Comparison of ENCODE assay signal across 11 cellular contexts in genomic region chr20:48789781-48790544, GRCh38. TPM values are rescaled to one million over a fixed set of nuclear protein-coding genes. Genes with fewer than 3 reads are reported as not detected.
DNase-seq lines count a peak whose midpoint lies in the region; ATAC-seq, FAIRE-seq and TF ChIP-seq lines count a peak whose summit lies in the region.
"Had no signal": no experiment of that assay in that cellular context is flagged by ENCODE, and none has a peak within 500 bp of the region (broad histone marks: within the 10 kb centered on the region; RNA-seq: fewer than 3 reads in every experiment).

No MANE protein-coding gene starts in this region.

- ATAC-seq in GM21717 (IDR thresholded peaks at IDR 0.05; ENCODE audit: unreplicated experiment), result no peak

- TF ChIP-seq CTCF in CD14-positive monocyte (IDR thresholded peaks at IDR 0.05), result no peak

- intact Hi-C loops in CD14-positive monocyte (cut with micrococcal nuclease), result loop anchor here (5.0 kb wide), 3 partner anchors 32 to 117 kb away; no protein-coding TSS in a partner anchor
- intact Hi-C loops in activated T-helper 1 cell treated with anti-CD3 and anti-CD28 coated beads, Interleukin-12 subunit alpha, Interleukin-12 subunit beta, Interleukin-2, Interleukin-4 antibody, amounts not matched to agents 30 ng/mL and 10 ng/mL and 1 ng/mL, durations not matched to agents 14 hours and 24 hours and 36 hours (cut with micrococcal nuclease), result loop anchor here (2.0 kb wide), 1 partner anchor 115 kb away; no protein-coding TSS in a partner anchor

- no peak overlapping the region for H3K4me3 Mint-ChIP-seq in CD14-positive monocyte
- H3K4me3 Mint-ChIP-seq in activated T-helper 1 cell treated with anti-CD3 and anti-CD28 coated beads, Interleukin-12 subunit alpha, Interleukin-12 subunit beta, Interleukin-2, Interleukin-4 antibody, amounts not matched to agents 30 ng/mL and 10 ng/mL and 1 ng/mL, durations not matched to agents 14 hours and 24 hours and 36 hours, result peak overlapping the region; percentile 11

- H3K4me1 Mint-ChIP-seq in CD14-positive monocyte, result peaks cover 90% of the 10 kb centered on the region
- peaks cover 61% of the 10 kb centered on the region for H3K4me1 Mint-ChIP-seq in activated T-helper 1 cell treated with anti-CD3 and anti-CD28 coated beads, Interleukin-12 subunit alpha, Interleukin-12 subunit beta, Interleukin-2, Interleukin-4 antibody, amounts not matched to agents 30 ng/mL and 10 ng/mL and 1 ng/mL, durations not matched to agents 14 hours and 24 hours and 36 hours (ENCODE audit: low read depth)

- no peak for TF ChIP-seq POLR2A in GM12892 (IDR thresholded peaks at IDR 0.05; ENCODE audit: low read depth, low read length)

- peaks cover 0 to 1% (median 0%) of the 10 kb centered on the region in 7 donors for H3K9me3 Mint-ChIP-seq in CD14-positive monocyte
- peaks cover 4% of the 10 kb centered on the region for H3K9me3 Mint-ChIP-seq in activated T-helper 1 cell treated with anti-CD3 and anti-CD28 coated beads, Interleukin-12 subunit alpha, Interleukin-12 subunit beta, Interleukin-2, Interleukin-4 antibody, amounts not matched to agents 30 ng/mL and 10 ng/mL and 1 ng/mL, durations not matched to agents 14 hours and 24 hours and 36 hours

- peak overlapping the region; percentile 5 to 98 (median 80) for H3K27ac Mint-ChIP-seq in CD14-positive monocyte
- peak overlapping the region; percentile 33 for H3K27ac Mint-ChIP-seq in activated T-helper 1 cell treated with anti-CD3 and anti-CD28 coated beads, Interleukin-12 subunit alpha, Interleukin-12 subunit beta, Interleukin-2, Interleukin-4 antibody, amounts not matched to agents 30 ng/mL and 10 ng/mL and 1 ng/mL, durations not matched to agents 14 hours and 24 hours and 36 hours

- peak; percentile 74 for FAIRE-seq in GM12892 (lab: Jason Lieb, UNC)
- FAIRE-seq: bronchial epithelial cell had no signal

- peaks cover 38 to 41% of the 10 kb centered on the region in 2 donors for H3K36me3 Mint-ChIP-seq in CD14-positive monocyte
- peaks cover 27% of the 10 kb centered on the region for H3K36me3 Mint-ChIP-seq in activated T-helper 1 cell treated with anti-CD3 and anti-CD28 coated beads, Interleukin-12 subunit alpha, Interleukin-12 subunit beta, Interleukin-2, Interleukin-4 antibody, amounts not matched to agents 30 ng/mL and 10 ng/mL and 1 ng/mL, durations not matched to agents 14 hours and 24 hours and 36 hours (ENCODE audit: low read depth)

- peaks cover 0 to 5% (median 2%) of the 10 kb centered on the region in 3 donors for H3K27me3 Mint-ChIP-seq in CD14-positive monocyte (ENCODE audit: low read depth in 3 of 3)
- no peaks in the 10 kb centered on the region for H3K27me3 Mint-ChIP-seq in activated T-helper 1 cell treated with anti-CD3 and anti-CD28 coated beads, Interleukin-12 subunit alpha, Interleukin-12 subunit beta, Interleukin-2, Interleukin-4 antibody, amounts not matched to agents 30 ng/mL and 10 ng/mL and 1 ng/mL, durations not matched to agents 14 hours and 24 hours and 36 hours (ENCODE audit: insufficient read depth)

- DNase-seq in CD14-positive monocyte (ENCODE audit: low spot score), result peak; percentile 20
- DNase-seq in GM12892 (ENCODE audit: insufficient read length), result no peak
- DNase-seq in activated T-helper 1 cell treated with anti-CD3 and anti-CD28 coated beads, Interleukin-12 subunit alpha, Interleukin-12 subunit beta, Interleukin-2, Interleukin-4 antibody, amounts not matched to agents 30 ng/mL and 10 ng/mL and 1 ng/mL, durations not matched to agents 14 hours and 24 hours and 36 hours (ENCODE audit: low spot score), result no peak
- peak; percentile 42 for DNase-seq in myocyte (ENCODE audit: low read depth)
- no peak for DNase-seq in occipital lobe (lab: John Stamatoyannopoulos, UW)
- no peak for DNase-seq in NCI-H2029 (lab: John Stamatoyannopoulos, UW)
- DNase-seq: activated gamma-delta T cell, Karpas-422, substantia nigra had no signal

RNA-seq across cellular contexts. Expression of gene PREX1, which starts 37.8 kb away (rescaled TPM):
- polyA plus RNA-seq in CD14-positive monocyte, result 10 to 100 TPM; 24.3 to 27.5 TPM
- 46.2 TPM for polyA plus RNA-seq in GM12892 (2012; ENCODE audit: missing spikeins)
- 68.2 and 69.4 TPM in 2 replicates for total RNA-seq in activated T-helper 1 cell treated with anti-CD3 and anti-CD28 coated beads, Interleukin-12 subunit alpha, Interleukin-12 subunit beta, Interleukin-2, Interleukin-4 antibody, amounts not matched to agents 30 ng/mL and 10 ng/mL and 1 ng/mL, durations not matched to agents 14 hours and 24 hours and 36 hours
- total RNA-seq in myocyte (5.5 and 11.7 TPM in 2 replicates), occipital lobe (21.1 TPM)
- polyA plus RNA-seq in myocyte (2012), result 0.95 TPM

Comparison
In these comparisons a context has a peak if more than half of its experiments do, and no peak if none do; other contexts are left out.
1. DNase-seq: peak in CD14-positive monocyte (single experiment) and myocyte (single experiment); none in GM12892 (single experiment), activated T-helper 1 cell treated with anti-CD3 and anti-CD28 coated beads, Interleukin-12 subunit alpha, Interleukin-12 subunit beta, Interleukin-2, Interleukin-4 antibody, amounts not matched to agents 30 ng/mL and 10 ng/mL and 1 ng/mL, durations not matched to agents 14 hours and 24 hours and 36 hours (single experiment), occipital lobe (single experiment) and NCI-H2029 (single experiment).